In genomic region chr2:27909901-27910300, GRCh38 we compare ENCODE assay signal across 27 cellular contexts.
"Had no signal": no experiment of that assay in that cellular context is flagged by ENCODE, and none has a peak within 500 bp of the region (broad histone marks: within the 10 kb centered on the region; RNA-seq: fewer than 3 reads in every experiment).

No MANE protein-coding gene starts in this region.

- H3K9me3 Mint-ChIP-seq: natural killer cell treated with Interleukin-12 subunit alpha and Interleukin-12 subunit beta and Interleukin-15 and Interleukin-18, amount 100 ng/mL, for 72 hours had no signal

- H3K27ac Mint-ChIP-seq: naive thymus-derived CD4-positive, alpha-beta T cell; natural killer cell treated with Interleukin-12 subunit alpha and Interleukin-12 subunit beta and Interleukin-15 and Interleukin-18, amount 100 ng/mL, for 72 hours; stimulated activated naive B cell treated with anti-CD40 and anti-IgM and Interleukin-4, amounts not matched to agents 10 μg/mL and 1 μg/mL and 100 μg/mL, for 72 hours had no signal

- DNase-seq: islet precursor cell; left ventricle myocardium inferior; mesendoderm; midbrain; mucosa of descending colon; naive thymus-derived CD4-positive, alpha-beta T cell; ovary; posterior cingulate gyrus; retina; right cardiac atrium; stimulated activated CD4-positive, alpha-beta T cell treated with anti-CD3 and anti-CD28 coated beads, Interleukin-12 subunit alpha, Interleukin-12 subunit beta, amount 100 ng/mL, for 4 hours; stimulated activated CD4-positive, alpha-beta T cell treated with anti-CD3 and anti-CD28 coated beads, Interleukin-15, amount 100 ng/mL, for 24 hours; stimulated activated CD4-positive, alpha-beta T cell treated with anti-CD3 and anti-CD28 coated beads, Interleukin-2, amount 100 ng/mL, for 24 hours; stimulated activated CD4-positive, alpha-beta T cell treated with anti-CD3 and anti-CD28 coated beads, Interleukin-4, amount 100 ng/mL, for 1 hour; stimulated activated naive B cell treated with anti-CD40 and anti-IgM and Interleukin-4, amounts not matched to agents 10 μg/mL and 1 μg/mL and 100 μg/mL, for 72 hours; stimulated activated naive CD8-positive, alpha-beta T cell treated with anti-CD3 and anti-CD28 coated beads, Interleukin-15, Interleukin-2, amounts not matched to agents 100 U/mL and 50 U/mL, for 24 hours; stomach; testis; thyroid gland; transverse colon; upper lobe of left lung had no signal

- H3K4me1 ChIP-seq: prostate gland had no signal

- H3K4me3 Mint-ChIP-seq: naive thymus-derived CD4-positive, alpha-beta T cell; natural killer cell treated with Interleukin-12 subunit alpha and Interleukin-12 subunit beta and Interleukin-15 and Interleukin-18, amount 100 ng/mL, for 72 hours; stimulated activated naive B cell treated with anti-CD40 and anti-IgM and Interleukin-4, amounts not matched to agents 10 μg/mL and 1 μg/mL and 100 μg/mL, for 72 hours had no signal

- H3K27ac ChIP-seq: left ventricle myocardium inferior, ovary, prostate gland, skin epidermis, stomach, testis, thyroid gland, transverse colon, upper lobe of left lung, vagina had no signal

- H3K27me3 ChIP-seq: ovary, stomach, testis, thyroid gland, transverse colon, upper lobe of left lung, vagina had no signal

- H3K9me3 ChIP-seq: left ventricle myocardium inferior, mucosa of descending colon, ovary, prostate gland, stomach, testis, thyroid gland, transverse colon, upper lobe of left lung, vagina had no signal

- H3K36me3 ChIP-seq: left ventricle myocardium inferior, ovary, prostate gland, stomach, thyroid gland, transverse colon, upper lobe of left lung, vagina had no signal

- H3K27me3 Mint-ChIP-seq: naive thymus-derived CD4-positive, alpha-beta T cell; natural killer cell treated with Interleukin-12 subunit alpha and Interleukin-12 subunit beta and Interleukin-15 and Interleukin-18, amount 100 ng/mL, for 72 hours; stimulated activated naive B cell treated with anti-CD40 and anti-IgM and Interleukin-4, amounts not matched to agents 10 μg/mL and 1 μg/mL and 100 μg/mL, for 72 hours had no signal

- ATAC-seq: mucosa of descending colon; naive thymus-derived CD4-positive, alpha-beta T cell; natural killer cell treated with Interleukin-12 subunit alpha and Interleukin-12 subunit beta and Interleukin-15 and Interleukin-18, amount 100 ng/mL, for 72 hours; right cardiac atrium; sciatic nerve; stimulated activated naive B cell treated with anti-CD40 and anti-IgM and Interleukin-4, amounts not matched to agents 10 μg/mL and 1 μg/mL and 100 μg/mL, for 72 hours; stimulated activated naive CD8-positive, alpha-beta T cell treated with anti-CD3 and anti-CD28 coated beads, Interleukin-15, Interleukin-2, amounts not matched to agents 100 U/mL and 50 U/mL, for 24 hours had no signal

- H3K4me3 ChIP-seq: left ventricle myocardium inferior, lung, mucosa of descending colon, ovary, prostate gland, skin epidermis, stomach, testis, thyroid gland, transverse colon, upper lobe of left lung, vagina had no signal
